In genomic region chr12:2004113-2004929, GRCh38 we compare ENCODE assay signal across 1 cellular context.
A peak's percentile ranks its signal among the peaks of the same experiment; 100 is the strongest.
TF ChIP-seq lines count a peak whose summit lies in the region.

TSS of gene DCP1B (minus strand) at chr12:2004457. CDS start at chr12:2004431, 26 bp downstream.

TF ChIP-seq in HepG2, 621 proteins besides CTCF, POLR2A, EP300 and RAD21 (continued from another document and continues in another):
- TF ChIP-seq ZNF331 (CRISPR knock-in tag; IDR thresholded peaks at IDR 0.05) (peak; percentile 76; the same call in 1 of the 2 replicates), ZNF512 (CRISPR knock-in tag; IDR thresholded peaks at IDR 0.05) (peak; percentile 48; the same call in 1 of the 2 replicates), NR2F1 (CRISPR knock-in tag; IDR thresholded peaks at IDR 0.05) (no peak), TCF7 (IDR thresholded peaks at IDR 0.05; ENCODE audit: low read depth) (peak; percentile 38; the same call in 1 of the 2 replicates), HNF4G (IDR thresholded peaks at IDR 0.05; ENCODE audit: borderline replicate concordance, low read depth, low read length) (0 out of 2 replicates have a peak, but pooled peaks have one; percentile 32), HNF4G (CRISPR knock-in tag; IDR thresholded peaks at IDR 0.05; ENCODE audit: borderline replicate concordance, low read depth) (peak; percentile 70; the same call in 1 of the 2 replicates), SIX4 (CRISPR knock-in tag; IDR thresholded peaks at IDR 0.05) (peak; percentile 45; the same call in 1 of the 2 replicates), ZNF614 (CRISPR knock-in tag; IDR thresholded peaks at IDR 0.05; ENCODE audit: borderline replicate concordance) (peak; percentile 90; the same call in 1 of the 2 replicates), ATF6 (CRISPR knock-in tag; conservative IDR thresholded peaks at IDR 0.05) (no peak), HMG20B (CRISPR knock-in tag; conservative IDR thresholded peaks at IDR 0.05) (0 out of 2 replicates have a peak, but pooled peaks have one; percentile 39), ZNF446 (CRISPR knock-in tag; IDR thresholded peaks at IDR 0.05) (peak; percentile 39; the same call in 1 of the 2 replicates), RFX3 (CRISPR knock-in tag; IDR thresholded peaks at IDR 0.05) (peak; percentile 97), TMF1 (CRISPR knock-in tag; IDR thresholded peaks at IDR 0.05; ENCODE audit: low read depth) (no peak), ZNF841 (CRISPR knock-in tag; IDR thresholded peaks at IDR 0.05; ENCODE audit: borderline replicate concordance) (no peak), CHD4 (IDR thresholded peaks at IDR 0.05; ENCODE audit: borderline replicate concordance, low read length) (no peak), GMEB2 (CRISPR knock-in tag; IDR thresholded peaks at IDR 0.05; ENCODE audit: low read depth) (peak; percentile 79), ZNF496 (CRISPR knock-in tag; IDR thresholded peaks at IDR 0.05; ENCODE audit: insufficient replicate concordance) (no peak), CSRNP2 (CRISPR knock-in tag; conservative IDR thresholded peaks at IDR 0.05; ENCODE audit: low read depth) (0 out of 2 replicates have a peak, but pooled peaks have one; percentile 52), KDM4B (CRISPR knock-in tag; IDR thresholded peaks at IDR 0.05) (peak; percentile 77; the same call in 1 of the 2 replicates), SKI (IDR thresholded peaks at IDR 0.05; ENCODE audit: partially characterized antibody) (peak; percentile 80), PLRG1 (conservative IDR thresholded peaks at IDR 0.05) (no peak), PAXIP1 (CRISPR knock-in tag; conservative IDR thresholded peaks at IDR 0.05) (peak; percentile 77), AGO2 (optimal IDR thresholded peaks at IDR 0.05; ENCODE audit: low read depth, low read length) (peak; percentile 83), ZHX2 (IDR thresholded peaks at IDR 0.05; ENCODE audit: low read depth) (peak; percentile 72), ZHX2 (CRISPR knock-in tag; IDR thresholded peaks at IDR 0.05; ENCODE audit: borderline replicate concordance) (no peak), REXO4 (CRISPR knock-in tag; IDR thresholded peaks at IDR 0.05; ENCODE audit: borderline replicate concordance) (no peak), GATA4 (IDR thresholded peaks at IDR 0.05; ENCODE audit: borderline replicate concordance, low read depth) (no peak), IRF2 (CRISPR knock-in tag; IDR thresholded peaks at IDR 0.05) (peak; percentile 87), ZNF160 (CRISPR knock-in tag; IDR thresholded peaks at IDR 0.05) (peak; percentile 88; the same call in 1 of the 2 replicates), SMARCE1 (IDR thresholded peaks at IDR 0.05; ENCODE audit: borderline replicate concordance) (no peak), SNAI1 (CRISPR knock-in tag; IDR thresholded peaks at IDR 0.05; ENCODE audit: borderline replicate concordance) (no peak), FOXO1 (CRISPR knock-in tag; IDR thresholded peaks at IDR 0.05) (peak; percentile 49), STAT6 (CRISPR knock-in tag; IDR thresholded peaks at IDR 0.05; ENCODE audit: borderline replicate concordance) (peak; percentile 74; the same call in 1 of the 2 replicates), ZNF12 (CRISPR knock-in tag; IDR thresholded peaks at IDR 0.05) (no peak), ZNF18 (CRISPR knock-in tag; IDR thresholded peaks at IDR 0.05; ENCODE audit: insufficient replicate concordance) (peak; percentile 24)
